Comparison of ENCODE assay signal across 10 cellular contexts in the genomic region with DNA sequence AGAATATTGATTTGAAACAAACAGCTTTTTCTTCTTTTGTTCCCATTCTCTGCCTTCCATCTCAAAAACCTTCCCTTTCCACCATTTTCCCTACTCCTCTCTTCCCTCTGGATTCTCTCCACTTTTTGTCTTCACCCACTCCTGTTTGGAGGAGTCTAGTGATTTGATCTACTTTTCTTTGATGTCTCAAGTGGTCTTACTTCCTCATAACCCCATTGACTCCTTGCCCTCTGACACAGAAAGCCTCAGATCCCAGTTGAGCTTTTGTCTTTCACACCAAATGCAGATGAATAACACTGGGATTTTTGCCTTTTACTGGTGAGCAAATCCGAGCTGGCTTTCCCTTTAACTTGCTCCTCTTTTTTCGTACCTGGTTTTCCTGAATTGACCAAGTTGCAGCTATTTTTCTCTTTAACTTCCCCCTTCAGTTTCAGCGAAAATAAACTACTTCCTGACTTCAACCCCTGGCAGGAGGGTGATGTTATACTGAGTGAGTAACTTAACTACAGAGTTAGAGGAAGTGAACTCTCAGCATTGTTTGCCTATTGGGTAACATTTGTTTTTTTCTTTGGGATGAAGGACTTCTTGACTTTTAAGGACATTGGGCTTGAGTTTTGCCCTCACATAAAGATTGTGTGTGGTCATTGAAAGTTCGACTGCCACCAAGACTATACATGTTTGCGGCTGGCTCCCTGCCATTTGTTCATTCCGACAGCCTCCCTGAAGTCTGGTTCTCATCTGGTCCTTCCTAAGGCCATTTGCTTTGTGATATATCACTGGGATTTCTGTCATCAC.
A peak's percentile ranks its signal among the peaks of the same experiment; 100 is the strongest.
DNase-seq lines count a peak whose midpoint lies in the region; ATAC-seq and TF ChIP-seq lines count a peak whose summit lies in the region.
"Had no signal": no experiment of that assay in that cellular context is flagged by ENCODE, and none has a peak within 500 bp of the region (broad histone marks: within the 10 kb centered on the region; RNA-seq: fewer than 3 reads in every experiment).

No MANE protein-coding gene starts in this region.

- no peak for TF ChIP-seq CTCF in choroid plexus epithelial cell (conservative IDR thresholded peaks at IDR 0.05; ENCODE audit: low read depth, low read length)

- no peaks in the 10 kb centered on the region for H3K27me3 Mint-ChIP-seq in naive B cell
- peaks cover 0 to 3% of the 10 kb centered on the region in 2 donors for H3K27me3 Mint-ChIP-seq in T-cell

- peak overlapping the region; percentile 73 to 91 (median 83) for H3K4me3 Mint-ChIP-seq in naive B cell
- H3K4me3 Mint-ChIP-seq in T-cell, result no peak overlapping the region

- DNase-seq in GM04504 (ENCODE audit: low read depth), result peak; percentile 59
- DNase-seq in choroid plexus epithelial cell (ENCODE audit: low read depth), result peak; percentile 44
- DNase-seq in naive B cell, result peak; percentile 35
- no peak for DNase-seq in T-cell
- DNase-seq in stimulated activated CD4-positive, alpha-beta T cell treated with anti-CD3 and anti-CD28 coated beads, Interleukin-2, amount 100 ng/mL, for 48 hours, result no peak
- no peak for DNase-seq in cerebellar nuclear complex (lab: John Stamatoyannopoulos, UW)
- no peak for DNase-seq in activated naive CD4-positive, alpha-beta T cell treated with Interleukin-2 at 50 U/mL for 16 hours
- DNase-seq: NCI-H446 had no signal

- H3K4me1 Mint-ChIP-seq in naive B cell (peaks cover 20 to 25% (median 22%) of the 10 kb centered on the region in 3 donors), T-cell (peaks cover 0 to 4% (median 4%) of the 10 kb centered on the region in 3 donors)

- H3K36me3 Mint-ChIP-seq in naive B cell (peaks cover 0 to 5% of the 10 kb centered on the region in 2 donors), T-cell (no peaks in the 10 kb centered on the region)

- CTCF ChIA-PET in T-cell (lab: Charles Lee), result no interaction called here

- H3K27ac Mint-ChIP-seq in naive B cell (peak overlapping the region; percentile 69 to 94 (median 88)), T-cell (no peak overlapping the region)

- peaks cover 0 to 10% (median 4%) of the 10 kb centered on the region in 7 donors for H3K9me3 Mint-ChIP-seq in naive B cell
- H3K9me3 Mint-ChIP-seq in T-cell, result peaks cover 0 to 3% (median 0%) of the 10 kb centered on the region in 3 donors

- POLR2A ChIA-PET in T-cell (lab: Charles Lee), result no interaction called here

- ATAC-seq in HG03565 (IDR thresholded peaks at IDR 0.05; ENCODE audit: unreplicated experiment) (peak; percentile 50), naive B cell (ENCODE audit: low read depth in 2 of 2) (peak; percentile 91 to 94), T-cell (replicated peaks in 1 of 4) (no peak)

- H3K4me3 ChIP-seq in choroid plexus epithelial cell (ENCODE audit: low read depth, low read length), result no peak overlapping the region
- H3K4me3 ChIP-seq: suprapubic skin had no signal

Comparison
In these comparisons a context has a peak if more than half of its experiments do, and no peak if none do; other contexts are left out.
1. DNase-seq: peak in GM04504 (single experiment), choroid plexus epithelial cell (single experiment) and naive B cell (single experiment); none in T-cell (0 of 34), stimulated activated CD4-positive, alpha-beta T cell treated with anti-CD3 and anti-CD28 coated beads, Interleukin-2, amount 100 ng/mL, for 48 hours (0 of 2), cerebellar nuclear complex (0 of 2) and activated naive CD4-positive, alpha-beta T cell treated with Interleukin-2 at 50 U/mL for 16 hours (single experiment).
2. ATAC-seq: peak in HG03565 (single experiment) and naive B cell (2 of 2); none in T-cell (0 of 4).
3. H3K27ac Mint-ChIP-seq: peak in naive B cell (6 of 6); none in T-cell (0 of 2).
4. H3K4me3 Mint-ChIP-seq: peak in naive B cell (8 of 8); none in T-cell (0 of 3).